ENCODE assay signal across 31 cellular contexts in the genomic region with DNA sequence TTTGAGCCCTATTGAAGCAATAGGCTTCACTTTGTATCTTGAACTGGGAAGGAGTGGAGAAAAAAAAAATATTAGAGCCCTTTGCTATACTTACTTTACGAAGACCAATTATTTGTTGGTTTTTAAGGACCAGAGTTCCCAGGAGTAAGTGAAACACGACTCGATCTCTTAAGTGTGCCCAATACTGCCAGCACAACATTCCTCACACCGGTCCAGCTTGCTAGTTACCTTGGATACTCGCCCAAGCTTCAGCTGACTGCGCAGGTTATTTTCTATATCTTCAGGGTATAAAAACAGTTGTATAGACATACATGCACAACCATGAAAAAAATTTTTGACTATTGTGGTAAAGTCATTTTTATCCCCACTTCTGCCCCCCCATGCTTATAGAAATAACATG.
"Had no signal": no experiment of that assay in that cellular context is flagged by ENCODE, and none has a peak within 500 bp of the region (broad histone marks: within the 10 kb centered on the region; RNA-seq: fewer than 3 reads in every experiment).

No MANE protein-coding gene starts in this region.

- H3K4me3 Mint-ChIP-seq: activated CD4-positive, alpha-beta T cell treated with anti-CD3 and anti-CD28 coated beads, Interleukin-2, amount 10 ng/mL, durations not matched to agents 24 days and 14 days; activated CD8-positive, alpha-beta T cell treated with anti-CD3 and anti-CD28 coated beads for 36 hours; activated naive CD4-positive, alpha-beta T cell treated with anti-CD3 and anti-CD28 coated beads, Interleukin-2, amount 10 ng/mL, durations not matched to agents 7 days and 5 days; activated naive CD8-positive, alpha-beta T cell treated with anti-CD3 and anti-CD28 coated beads for 36 hours; activated T-cell treated with anti-CD3 and anti-CD28 coated beads, Interleukin-2, amount 50 U/mL, for 24 hours; activated T-helper 1 cell treated with anti-CD3 and anti-CD28 coated beads, Interleukin-12 subunit alpha, Interleukin-12 subunit beta, Interleukin-2, Interleukin-4 antibody, amounts not matched to agents 30 ng/mL and 10 ng/mL and 1 ng/mL, durations not matched to agents 14 hours and 24 hours and 36 hours; central memory CD8-positive, alpha-beta T cell had no signal

- H3K27me3 Mint-ChIP-seq: activated CD4-positive, alpha-beta T cell treated with anti-CD3 and anti-CD28 coated beads, Interleukin-2, amount 10 ng/mL, durations not matched to agents 24 days and 14 days; activated CD8-positive, alpha-beta T cell treated with anti-CD3 and anti-CD28 coated beads for 36 hours; activated naive CD4-positive, alpha-beta T cell treated with anti-CD3 and anti-CD28 coated beads, Interleukin-2, amount 10 ng/mL, durations not matched to agents 7 days and 5 days; activated naive CD8-positive, alpha-beta T cell treated with anti-CD3 and anti-CD28 coated beads for 36 hours; activated T-cell treated with anti-CD3 and anti-CD28 coated beads, Interleukin-2, amount 50 U/mL, for 24 hours; central memory CD8-positive, alpha-beta T cell had no signal

- H3K9me3 ChIP-seq: Peyer's patch had no signal

- H3K36me3 ChIP-seq: brain microvascular endothelial cell, cardiac muscle cell, Peyer's patch, WERI-Rb-1 had no signal

- H3K4me3 ChIP-seq: cardiac muscle cell, Peyer's patch had no signal

- H3K27ac ChIP-seq: brain microvascular endothelial cell, cardiac muscle cell, KMS-11, Peyer's patch, WERI-Rb-1 had no signal

- H3K27ac Mint-ChIP-seq: activated CD4-positive, alpha-beta T cell treated with anti-CD3 and anti-CD28 coated beads, Interleukin-2, amount 10 ng/mL, durations not matched to agents 24 days and 14 days; activated CD8-positive, alpha-beta T cell treated with anti-CD3 and anti-CD28 coated beads for 36 hours; activated naive CD4-positive, alpha-beta T cell treated with anti-CD3 and anti-CD28 coated beads, Interleukin-2, amount 10 ng/mL, durations not matched to agents 7 days and 5 days; activated naive CD8-positive, alpha-beta T cell treated with anti-CD3 and anti-CD28 coated beads for 36 hours; activated T-cell treated with anti-CD3 and anti-CD28 coated beads, Interleukin-2, amount 50 U/mL, for 24 hours; activated T-helper 1 cell treated with anti-CD3 and anti-CD28 coated beads, Interleukin-12 subunit alpha, Interleukin-12 subunit beta, Interleukin-2, Interleukin-4 antibody, amounts not matched to agents 30 ng/mL and 10 ng/mL and 1 ng/mL, durations not matched to agents 14 hours and 24 hours and 36 hours had no signal

- ATAC-seq: activated CD8-positive, alpha-beta T cell treated with anti-CD3 and anti-CD28 coated beads for 36 hours; PC-3 had no signal

- DNase-seq: activated CD4-positive, alpha-beta T cell treated with anti-CD3 and anti-CD28 coated beads, Interleukin-2, amount 10 ng/mL, durations not matched to agents 24 days and 14 days; activated CD4-positive, alpha-beta T cell treated with anti-CD3 and anti-CD28 coated beads, Interleukin-2, amount 50 U/mL, for 4 hours; activated CD8-positive, alpha-beta T cell treated with anti-CD3 and anti-CD28 coated beads for 36 hours; activated gamma-delta T cell treated with Interleukin-2 at 50 U/mL for 16 hours; activated naive CD4-positive, alpha-beta T cell treated with anti-CD3 and anti-CD28 coated beads, Interleukin-2, amount 10 ng/mL, durations not matched to agents 7 days and 5 days; activated naive CD8-positive, alpha-beta T cell treated with anti-CD3 and anti-CD28 coated beads for 36 hours; activated T-cell treated with anti-CD3 and anti-CD28 coated beads, Interleukin-2, amount 50 U/mL, for 24 hours; amniotic stem cell; aorta; brain microvascular endothelial cell; NCI-H1105; NCI-H1417 treated with DMSO at 0.1 percent for 48 hours; NCI-H187 treated with DMSO at 0.1 percent for 48 hours; NCI-H2081; NCI-H2171 treated with DMSO at 0.1 percent for 48 hours; NCI-H345; NCI-H526; NCI-H748 treated with DMSO at 0.1 percent for 48 hours; NK-92 treated with Interleukin-12 subunit alpha and Interleukin-12 subunit beta, amount 100 ng/mL, for 24 hours; PC-3; Peyer's patch; RPMI8226; SW 1271; T-helper 1 cell; T-helper 2 cell; T-helper 9 cell; WERI-Rb-1 had no signal

- H3K27me3 ChIP-seq: brain microvascular endothelial cell, cardiac muscle cell, Peyer's patch had no signal

- H3K9me3 Mint-ChIP-seq: activated CD4-positive, alpha-beta T cell treated with anti-CD3 and anti-CD28 coated beads, Interleukin-2, amount 10 ng/mL, durations not matched to agents 24 days and 14 days; activated CD8-positive, alpha-beta T cell treated with anti-CD3 and anti-CD28 coated beads for 36 hours; activated naive CD4-positive, alpha-beta T cell treated with anti-CD3 and anti-CD28 coated beads, Interleukin-2, amount 10 ng/mL, durations not matched to agents 7 days and 5 days; activated naive CD8-positive, alpha-beta T cell treated with anti-CD3 and anti-CD28 coated beads for 36 hours; activated T-cell treated with anti-CD3 and anti-CD28 coated beads, Interleukin-2, amount 50 U/mL, for 24 hours; activated T-helper 1 cell treated with anti-CD3 and anti-CD28 coated beads, Interleukin-12 subunit alpha, Interleukin-12 subunit beta, Interleukin-2, Interleukin-4 antibody, amounts not matched to agents 30 ng/mL and 10 ng/mL and 1 ng/mL, durations not matched to agents 14 hours and 24 hours and 36 hours; central memory CD8-positive, alpha-beta T cell had no signal
